In the genomic region with DNA sequence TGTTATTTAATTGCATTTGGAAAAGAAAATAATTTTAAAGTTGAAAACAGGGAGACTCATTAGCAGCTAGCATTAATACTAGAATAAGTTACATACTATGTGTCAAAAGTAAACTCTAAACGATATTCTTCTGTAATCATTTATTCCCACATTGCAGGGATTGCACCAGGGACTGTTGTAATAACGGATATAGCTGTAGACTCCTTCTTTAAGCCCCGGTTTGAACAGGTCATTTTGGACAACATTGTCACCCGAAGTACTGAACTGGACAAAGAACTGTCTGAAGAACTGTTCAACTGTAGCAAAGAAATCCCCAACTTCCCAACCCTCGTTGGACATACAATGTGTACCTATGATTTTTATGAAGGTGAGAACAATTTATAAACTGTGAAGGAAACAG, we compare ENCODE assay signal across 39 cellular contexts. TPM values are rescaled to one million over a fixed set of nuclear protein-coding genes. Genes with fewer than 3 reads are reported as not detected.
"Had no signal": no experiment of that assay in that cellular context is flagged by ENCODE, and none has a peak within 500 bp of the region (broad histone marks: within the 10 kb centered on the region; RNA-seq: fewer than 3 reads in every experiment).

No MANE protein-coding gene starts in this region.

- DNase-seq: activated B cell treated with CpG ODN at 0.5 μM for 24 hours; activated CD4-positive, alpha-beta memory T cell treated with anti-CD3 and anti-CD28 coated beads for 36 hours; activated CD4-positive, alpha-beta T cell treated with anti-CD3 and anti-CD28 coated beads for 4 hours; activated CD4-positive, alpha-beta T cell treated with anti-CD3 and anti-CD28 coated beads, Interleukin-2, amount 10 ng/mL, durations not matched to agents 24 days and 14 days; activated CD4-positive, alpha-beta T cell treated with anti-CD3 and anti-CD28 coated beads, Interleukin-2, amount 50 U/mL, for 1 hour; activated CD4-positive, alpha-beta T cell treated with anti-CD3 and anti-CD28 coated beads, Interleukin-2, amount 50 U/mL, for 4 hours; activated CD4-positive, CD25-positive, alpha-beta regulatory T cell treated with anti-CD3 and anti-CD28 coated beads, Interleukin-2, amount 50 U/mL, for 72 hours; activated CD8-positive, alpha-beta memory T cell treated with anti-CD3 and anti-CD28 coated beads, Interleukin-2, amount 50 U/mL, for 4 hours; activated CD8-positive, alpha-beta T cell treated with anti-CD3 and anti-CD28 coated beads for 36 hours; activated effector memory CD4-positive, alpha-beta T cell treated with Interleukin-2 at 50 U/mL for 16 hours; activated gamma-delta T cell; activated naive CD4-positive, alpha-beta T cell treated with anti-CD3 and anti-CD28 coated beads, Interleukin-2, amount 10 ng/mL, durations not matched to agents 7 days and 5 days; activated naive CD4-positive, alpha-beta T cell treated with Interleukin-2 at 50 U/mL for 16 hours; activated naive CD8-positive, alpha-beta T cell treated with anti-CD3 and anti-CD28 coated beads, Interleukin-2, amount 10 ng/mL, durations not matched to agents 7 days and 5 days; activated naive CD8-positive, alpha-beta T cell treated with anti-CD3 and anti-CD28 coated beads, Interleukin-2, amount 50 U/mL, for 24 hours; activated T-cell treated with anti-CD3 and anti-CD28 coated beads for 4 hours; activated T-cell treated with anti-CD3 and anti-CD28 coated beads, Interleukin-2, amount 50 U/mL, for 1 hour; activated T-cell treated with anti-CD3 and anti-CD28 coated beads, Interleukin-2, amount 50 U/mL, for 4 hours; activated T-cell treated with anti-CD3 and anti-CD28 coated beads, Interleukin-2, amount 50 U/mL, for 72 hours; adrenal gland; amniotic stem cell; aorta; body of pancreas; brain microvascular endothelial cell; central memory CD4-positive, alpha-beta T cell; T-helper 1 cell; T-helper 2 cell; T-helper 9 cell had no signal

- H3K9me3 ChIP-seq: adrenal gland, body of pancreas, breast epithelium had no signal

- H3K36me3 Mint-ChIP-seq: activated CD4-positive, alpha-beta memory T cell treated with anti-CD3 and anti-CD28 coated beads for 36 hours; activated naive CD4-positive, alpha-beta T cell treated with anti-CD3 and anti-CD28 coated beads, Interleukin-2, amount 10 ng/mL, durations not matched to agents 7 days and 5 days; activated naive CD4-positive, alpha-beta T cell treated with anti-CD3 and anti-CD28 coated beads, Interleukin-2, amount 50 U/mL, for 24 hours; activated naive CD8-positive, alpha-beta T cell; activated naive CD8-positive, alpha-beta T cell treated with anti-CD3 and anti-CD28 coated beads, Interleukin-2, amount 10 ng/mL, durations not matched to agents 7 days and 5 days had no signal

- H3K27me3 ChIP-seq: adrenal gland, body of pancreas, brain microvascular endothelial cell, breast epithelium had no signal

- H3K36me3 ChIP-seq: adrenal gland, brain microvascular endothelial cell, breast epithelium had no signal

- H3K27me3 Mint-ChIP-seq: activated CD8-positive, alpha-beta T cell treated with anti-CD3 and anti-CD28 coated beads for 36 hours; activated naive CD8-positive, alpha-beta T cell had no signal

- H3K9me3 Mint-ChIP-seq: activated B cell treated with CpG ODN at 0.5 μM for 24 hours; activated CD4-positive, alpha-beta memory T cell treated with anti-CD3 and anti-CD28 coated beads for 36 hours; activated CD4-positive, alpha-beta T cell treated with anti-CD3 and anti-CD28 coated beads, Interleukin-2, amount 10 ng/mL, durations not matched to agents 24 days and 14 days; activated CD8-positive, alpha-beta T cell treated with anti-CD3 and anti-CD28 coated beads for 36 hours; activated naive CD4-positive, alpha-beta T cell treated with anti-CD3 and anti-CD28 coated beads, Interleukin-2, amount 10 ng/mL, durations not matched to agents 7 days and 5 days; activated naive CD4-positive, alpha-beta T cell treated with anti-CD3 and anti-CD28 coated beads, Interleukin-2, amount 50 U/mL, for 24 hours; activated naive CD8-positive, alpha-beta T cell treated with anti-CD3 and anti-CD28 coated beads, Interleukin-2, amount 10 ng/mL, durations not matched to agents 7 days and 5 days; activated naive CD8-positive, alpha-beta T cell treated with anti-CD3 and anti-CD28 coated beads, Interleukin-2, amount 50 U/mL, for 24 hours; activated T-cell treated with anti-CD3 and anti-CD28 coated beads, Interleukin-2, amount 50 U/mL, for 4 hours; activated T-cell treated with anti-CD3 and anti-CD28 coated beads, Interleukin-2, amount 50 U/mL, for 72 hours; activated T-helper 1 cell treated with anti-CD3 and anti-CD28 coated beads, Interleukin-12 subunit alpha, Interleukin-12 subunit beta, Interleukin-2, Interleukin-4 antibody, amounts not matched to agents 30 ng/mL and 10 ng/mL and 1 ng/mL, durations not matched to agents 14 hours and 24 hours and 36 hours; activated T-helper 17 cell treated with anti-CD3 and anti-CD28 coated beads, Interleukin-2, amount 50 U/mL, for 72 hours; T-helper 1 cell treated with Interleukin-12 subunit alpha and Interleukin-12 subunit beta and Interleukin-4 antibody, amounts not matched to agents 30 μg/mL and 1 μg/mL, for 36 hours; T-helper 2 cell treated with Interferon-gamma antibody and Interleukin-4, amounts not matched to agents 5 μg/mL and 100 μg/mL, for 36 hours had no signal

- H3K27ac Mint-ChIP-seq: activated B cell treated with CpG ODN at 0.5 μM for 24 hours; activated CD4-positive, alpha-beta memory T cell treated with anti-CD3 and anti-CD28 coated beads for 36 hours; activated CD4-positive, alpha-beta T cell treated with anti-CD3 and anti-CD28 coated beads, Interleukin-2, amount 10 ng/mL, durations not matched to agents 24 days and 14 days; activated CD8-positive, alpha-beta T cell treated with anti-CD3 and anti-CD28 coated beads for 36 hours; activated naive CD4-positive, alpha-beta T cell treated with anti-CD3 and anti-CD28 coated beads, Interleukin-2, amount 10 ng/mL, durations not matched to agents 7 days and 5 days; activated naive CD4-positive, alpha-beta T cell treated with anti-CD3 and anti-CD28 coated beads, Interleukin-2, amount 50 U/mL, for 24 hours; activated naive CD8-positive, alpha-beta T cell; activated naive CD8-positive, alpha-beta T cell treated with anti-CD3 and anti-CD28 coated beads, Interleukin-2, amount 10 ng/mL, durations not matched to agents 7 days and 5 days; activated naive CD8-positive, alpha-beta T cell treated with anti-CD3 and anti-CD28 coated beads, Interleukin-2, amount 50 U/mL, for 24 hours; activated T-cell treated with anti-CD3 and anti-CD28 coated beads, Interleukin-2, amount 50 U/mL, for 72 hours; activated T-helper 1 cell treated with anti-CD3 and anti-CD28 coated beads, Interleukin-12 subunit alpha, Interleukin-12 subunit beta, Interleukin-2, Interleukin-4 antibody, amounts not matched to agents 30 ng/mL and 10 ng/mL and 1 ng/mL, durations not matched to agents 14 hours and 24 hours and 36 hours; activated T-helper 17 cell treated with anti-CD3 and anti-CD28 coated beads, Interleukin-2, amount 50 U/mL, for 72 hours; T-helper 1 cell treated with Interleukin-12 subunit alpha and Interleukin-12 subunit beta and Interleukin-4 antibody, amounts not matched to agents 30 μg/mL and 1 μg/mL, for 36 hours; T-helper 2 cell treated with Interferon-gamma antibody and Interleukin-4, amounts not matched to agents 5 μg/mL and 100 μg/mL, for 36 hours had no signal

- H3K4me1 ChIP-seq: adrenal gland, body of pancreas, breast epithelium had no signal

- ATAC-seq: activated CD8-positive, alpha-beta T cell treated with anti-CD3 and anti-CD28 coated beads for 36 hours; activated naive CD8-positive, alpha-beta T cell treated with anti-CD3 and anti-CD28 coated beads, Interleukin-2, amount 50 U/mL, for 24 hours; activated T-cell treated with anti-CD3 and anti-CD28 coated beads, Interleukin-2, amount 50 U/mL, for 4 hours; activated T-cell treated with anti-CD3 and anti-CD28 coated beads, Interleukin-2, amount 50 U/mL, for 72 hours; activated T-helper 17 cell treated with anti-CD3 and anti-CD28 coated beads, Interleukin-2, amount 50 U/mL, for 72 hours; body of pancreas had no signal

- H3K27ac ChIP-seq: adrenal gland, body of pancreas, brain microvascular endothelial cell, breast epithelium, VCaP had no signal

- H3K4me3 Mint-ChIP-seq: activated B cell treated with CpG ODN at 0.5 μM for 24 hours; activated CD4-positive, alpha-beta memory T cell treated with anti-CD3 and anti-CD28 coated beads for 36 hours; activated CD4-positive, alpha-beta T cell treated with anti-CD3 and anti-CD28 coated beads, Interleukin-2, amount 10 ng/mL, durations not matched to agents 24 days and 14 days; activated CD8-positive, alpha-beta T cell treated with anti-CD3 and anti-CD28 coated beads for 36 hours; activated naive CD4-positive, alpha-beta T cell treated with anti-CD3 and anti-CD28 coated beads, Interleukin-2, amount 10 ng/mL, durations not matched to agents 7 days and 5 days; activated naive CD4-positive, alpha-beta T cell treated with anti-CD3 and anti-CD28 coated beads, Interleukin-2, amount 50 U/mL, for 24 hours; activated naive CD8-positive, alpha-beta T cell; activated naive CD8-positive, alpha-beta T cell treated with anti-CD3 and anti-CD28 coated beads, Interleukin-2, amount 10 ng/mL, durations not matched to agents 7 days and 5 days; activated naive CD8-positive, alpha-beta T cell treated with anti-CD3 and anti-CD28 coated beads, Interleukin-2, amount 50 U/mL, for 24 hours; activated T-cell treated with anti-CD3 and anti-CD28 coated beads, Interleukin-2, amount 50 U/mL, for 4 hours; activated T-cell treated with anti-CD3 and anti-CD28 coated beads, Interleukin-2, amount 50 U/mL, for 72 hours; activated T-helper 1 cell treated with anti-CD3 and anti-CD28 coated beads, Interleukin-12 subunit alpha, Interleukin-12 subunit beta, Interleukin-2, Interleukin-4 antibody, amounts not matched to agents 30 ng/mL and 10 ng/mL and 1 ng/mL, durations not matched to agents 14 hours and 24 hours and 36 hours; activated T-helper 17 cell treated with anti-CD3 and anti-CD28 coated beads, Interleukin-2, amount 50 U/mL, for 72 hours; T-helper 1 cell treated with Interleukin-12 subunit alpha and Interleukin-12 subunit beta and Interleukin-4 antibody, amounts not matched to agents 30 μg/mL and 1 μg/mL, for 36 hours; T-helper 2 cell treated with Interferon-gamma antibody and Interleukin-4, amounts not matched to agents 5 μg/mL and 100 μg/mL, for 36 hours had no signal

- H3K4me3 ChIP-seq: adrenal gland, body of pancreas, breast epithelium had no signal

- H3K4me1 Mint-ChIP-seq: activated B cell treated with CpG ODN at 0.5 μM for 24 hours; activated CD4-positive, alpha-beta T cell treated with anti-CD3 and anti-CD28 coated beads, Interleukin-2, amount 10 ng/mL, durations not matched to agents 24 days and 14 days; activated naive CD4-positive, alpha-beta T cell treated with anti-CD3 and anti-CD28 coated beads, Interleukin-2, amount 10 ng/mL, durations not matched to agents 7 days and 5 days; activated naive CD4-positive, alpha-beta T cell treated with anti-CD3 and anti-CD28 coated beads, Interleukin-2, amount 50 U/mL, for 24 hours; activated naive CD8-positive, alpha-beta T cell treated with anti-CD3 and anti-CD28 coated beads, Interleukin-2, amount 10 ng/mL, durations not matched to agents 7 days and 5 days; activated naive CD8-positive, alpha-beta T cell treated with anti-CD3 and anti-CD28 coated beads, Interleukin-2, amount 50 U/mL, for 24 hours; activated T-helper 17 cell treated with anti-CD3 and anti-CD28 coated beads, Interleukin-2, amount 50 U/mL, for 72 hours had no signal

RNA-seq across cellular contexts. Expression of a gene that starts 19.6 kb away (rescaled TPM):
- total RNA-seq: activated B cell treated with CpG ODN at 0.5 μM for 24 hours; activated CD4-positive, alpha-beta memory T cell treated with anti-CD3 and anti-CD28 coated beads for 36 hours; activated CD4-positive, alpha-beta T cell treated with anti-CD3 and anti-CD28 coated beads, Interleukin-2, amount 10 ng/mL, durations not matched to agents 24 days and 14 days; activated CD8-positive, alpha-beta memory T cell treated with anti-CD3 and anti-CD28 coated beads for 36 hours; activated CD8-positive, alpha-beta T cell treated with anti-CD3 and anti-CD28 coated beads for 36 hours; activated naive CD8-positive, alpha-beta T cell treated with anti-CD3 and anti-CD28 coated beads, Interleukin-2, amount 10 ng/mL, durations not matched to agents 7 days and 5 days; activated T-cell treated with anti-CD3 and anti-CD28 coated beads, Interleukin-2, amount 50 U/mL, for 4 hours; activated T-cell treated with anti-CD3 and anti-CD28 coated beads, Interleukin-2, amount 50 U/mL, for 72 hours; activated T-helper 1 cell treated with anti-CD3 and anti-CD28 coated beads, Interleukin-12 subunit alpha, Interleukin-12 subunit beta, Interleukin-2, Interleukin-4 antibody, amounts not matched to agents 30 ng/mL and 10 ng/mL and 1 ng/mL, durations not matched to agents 14 hours and 24 hours and 36 hours; activated T-helper 17 cell treated with anti-CD3 and anti-CD28 coated beads, Interleukin-2, amount 50 U/mL, for 72 hours; aorta; astrocyte; body of pancreas; cardiac septum had no signal
- polyA plus RNA-seq: aorta had no signal
